Comparison of ENCODE assay signal across 1 cellular context in the genomic region with DNA sequence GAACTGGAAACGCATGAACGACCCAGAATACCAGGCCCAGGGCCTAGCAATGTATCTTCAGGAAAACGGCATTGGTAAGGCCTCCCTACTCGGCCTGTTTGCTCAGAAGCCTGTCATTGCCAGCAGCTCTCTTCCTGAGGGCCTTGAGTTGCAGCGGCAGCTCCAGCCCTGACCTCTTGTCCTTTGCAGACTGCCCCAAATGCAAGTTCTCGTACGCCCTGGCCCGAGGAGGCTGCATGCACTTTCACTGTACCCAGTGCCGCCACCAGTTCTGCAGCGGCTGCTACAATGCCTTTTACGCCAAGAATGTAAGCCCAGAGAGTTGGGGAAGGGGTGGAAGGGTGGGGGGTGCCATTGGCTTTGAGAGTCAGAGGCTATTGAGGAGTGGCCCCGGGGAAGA.
TF ChIP-seq lines count a peak whose summit lies in the region.

No MANE protein-coding gene starts in this region.

TF ChIP-seq in GM12878, 131 proteins besides CTCF, POLR2A, EP300 and RAD21:
- no peak for TF ChIP-seq PML (IDR thresholded peaks at IDR 0.05; ENCODE audit: low read length)
- no peak for TF ChIP-seq CREB1 (IDR thresholded peaks at IDR 0.05; ENCODE audit: low read depth)
- TF ChIP-seq SIX5 (IDR thresholded peaks at IDR 0.05; ENCODE audit: low read depth, low read length, severe bottlenecking) = no peak
- no peak for TF ChIP-seq SP1 (IDR thresholded peaks at IDR 0.05; ENCODE audit: low read depth, low read length)
- TF ChIP-seq, protein P1, sequence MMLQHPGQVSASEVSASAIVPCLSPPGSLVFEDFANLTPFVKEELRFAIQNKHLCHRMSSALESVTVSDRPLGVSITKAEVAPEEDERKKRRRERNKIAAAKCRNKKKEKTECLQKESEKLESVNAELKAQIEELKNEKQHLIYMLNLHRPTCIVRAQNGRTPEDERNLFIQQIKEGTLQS (IDR thresholded peaks at IDR 0.05; ENCODE audit: borderline replicate concordance, extremely low read depth, low read depth, low read length) = no peak
- TF ChIP-seq, protein P2, sequence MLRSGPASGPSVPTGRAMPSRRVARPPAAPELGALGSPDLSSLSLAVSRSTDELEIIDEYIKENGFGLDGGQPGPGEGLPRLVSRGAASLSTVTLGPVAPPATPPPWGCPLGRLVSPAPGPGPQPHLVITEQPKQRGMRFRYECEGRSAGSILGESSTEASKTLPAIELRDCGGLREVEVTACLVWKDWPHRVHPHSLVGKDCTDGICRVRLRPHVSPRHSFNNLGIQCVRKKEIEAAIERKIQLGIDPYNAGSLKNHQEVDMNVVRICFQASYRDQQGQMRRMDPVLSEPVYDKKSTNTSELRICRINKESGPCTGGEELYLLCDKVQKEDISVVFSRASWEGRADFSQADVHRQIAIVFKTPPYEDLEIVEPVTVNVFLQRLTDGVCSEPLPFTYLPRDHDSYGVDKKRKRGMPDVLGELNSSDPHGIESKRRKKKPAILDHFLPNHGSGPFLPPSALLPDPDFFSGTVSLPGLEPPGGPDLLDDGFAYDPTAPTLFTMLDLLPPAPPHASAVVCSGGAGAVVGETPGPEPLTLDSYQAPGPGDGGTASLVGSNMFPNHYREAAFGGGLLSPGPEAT (IDR thresholded peaks at IDR 0.05; ENCODE audit: low read depth) = no peak
- TF ChIP-seq ZNF207 (IDR thresholded peaks at IDR 0.05; ENCODE audit: borderline replicate concordance) = no peak
- TF ChIP-seq BCL11A (IDR thresholded peaks at IDR 0.05; ENCODE audit: low read depth, low read length) = no peak
- TF ChIP-seq MYB (IDR thresholded peaks at IDR 0.05; ENCODE audit: borderline replicate concordance, low read depth, low read length) = no peak
- TF ChIP-seq, protein P3, sequence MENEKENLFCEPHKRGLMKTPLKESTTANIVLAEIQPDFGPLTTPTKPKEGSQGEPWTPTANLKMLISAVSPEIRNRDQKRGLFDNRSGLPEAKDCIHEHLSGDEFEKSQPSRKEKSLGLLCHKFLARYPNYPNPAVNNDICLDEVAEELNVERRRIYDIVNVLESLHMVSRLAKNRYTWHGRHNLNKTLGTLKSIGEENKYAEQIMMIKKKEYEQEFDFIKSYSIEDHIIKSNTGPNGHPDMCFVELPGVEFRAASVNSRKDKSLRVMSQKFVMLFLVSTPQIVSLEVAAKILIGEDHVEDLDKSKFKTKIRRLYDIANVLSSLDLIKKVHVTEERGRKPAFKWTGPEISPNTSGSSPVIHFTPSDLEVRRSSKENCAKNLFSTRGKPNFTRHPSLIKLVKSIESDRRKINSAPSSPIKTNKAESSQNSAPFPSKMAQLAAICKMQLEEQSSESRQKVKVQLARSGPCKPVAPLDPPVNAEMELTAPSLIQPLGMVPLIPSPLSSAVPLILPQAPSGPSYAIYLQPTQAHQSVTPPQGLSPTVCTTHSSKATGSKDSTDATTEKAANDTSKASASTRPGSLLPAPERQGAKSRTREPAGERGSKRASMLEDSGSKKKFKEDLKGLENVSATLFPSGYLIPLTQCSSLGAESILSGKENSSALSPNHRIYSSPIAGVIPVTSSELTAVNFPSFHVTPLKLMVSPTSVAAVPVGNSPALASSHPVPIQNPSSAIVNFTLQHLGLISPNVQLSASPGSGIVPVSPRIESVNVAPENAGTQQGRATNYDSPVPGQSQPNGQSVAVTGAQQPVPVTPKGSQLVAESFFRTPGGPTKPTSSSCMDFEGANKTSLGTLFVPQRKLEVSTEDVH (IDR thresholded peaks at IDR 0.05; ENCODE audit: low read depth, partially characterized antibody) = no peak
- TF ChIP-seq, protein P4, sequence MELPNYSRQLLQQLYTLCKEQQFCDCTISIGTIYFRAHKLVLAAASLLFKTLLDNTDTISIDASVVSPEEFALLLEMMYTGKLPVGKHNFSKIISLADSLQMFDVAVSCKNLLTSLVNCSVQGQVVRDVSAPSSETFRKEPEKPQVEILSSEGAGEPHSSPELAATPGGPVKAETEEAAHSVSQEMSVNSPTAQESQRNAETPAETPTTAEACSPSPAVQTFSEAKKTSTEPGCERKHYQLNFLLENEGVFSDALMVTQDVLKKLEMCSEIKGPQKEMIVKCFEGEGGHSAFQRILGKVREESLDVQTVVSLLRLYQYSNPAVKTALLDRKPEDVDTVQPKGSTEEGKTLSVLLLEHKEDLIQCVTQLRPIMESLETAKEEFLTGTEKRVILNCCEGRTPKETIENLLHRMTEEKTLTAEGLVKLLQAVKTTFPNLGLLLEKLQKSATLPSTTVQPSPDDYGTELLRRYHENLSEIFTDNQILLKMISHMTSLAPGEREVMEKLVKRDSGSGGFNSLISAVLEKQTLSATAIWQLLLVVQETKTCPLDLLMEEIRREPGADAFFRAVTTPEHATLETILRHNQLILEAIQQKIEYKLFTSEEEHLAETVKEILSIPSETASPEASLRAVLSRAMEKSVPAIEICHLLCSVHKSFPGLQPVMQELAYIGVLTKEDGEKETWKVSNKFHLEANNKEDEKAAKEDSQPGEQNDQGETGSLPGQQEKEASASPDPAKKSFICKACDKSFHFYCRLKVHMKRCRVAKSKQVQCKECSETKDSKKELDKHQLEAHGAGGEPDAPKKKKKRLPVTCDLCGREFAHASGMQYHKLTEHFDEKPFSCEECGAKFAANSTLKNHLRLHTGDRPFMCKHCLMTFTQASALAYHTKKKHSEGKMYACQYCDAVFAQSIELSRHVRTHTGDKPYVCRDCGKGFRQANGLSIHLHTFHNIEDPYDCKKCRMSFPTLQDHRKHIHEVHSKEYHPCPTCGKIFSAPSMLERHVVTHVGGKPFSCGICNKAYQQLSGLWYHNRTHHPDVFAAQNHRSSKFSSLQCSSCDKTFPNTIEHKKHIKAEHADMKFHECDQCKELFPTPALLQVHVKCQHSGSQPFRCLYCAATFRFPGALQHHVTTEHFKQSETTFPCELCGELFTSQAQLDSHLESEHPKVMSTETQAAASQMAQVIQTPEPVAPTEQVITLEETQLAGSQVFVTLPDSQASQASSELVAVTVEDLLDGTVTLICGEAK (IDR thresholded peaks at IDR 0.05; ENCODE audit: borderline replicate concordance) = no peak
- TF ChIP-seq CHD4 (IDR thresholded peaks at IDR 0.05) = no peak
- TF ChIP-seq CBFB (IDR thresholded peaks at IDR 0.05; ENCODE audit: low read depth) = no peak
